ENCODE assay signal across 25 cellular contexts in the genomic region with DNA sequence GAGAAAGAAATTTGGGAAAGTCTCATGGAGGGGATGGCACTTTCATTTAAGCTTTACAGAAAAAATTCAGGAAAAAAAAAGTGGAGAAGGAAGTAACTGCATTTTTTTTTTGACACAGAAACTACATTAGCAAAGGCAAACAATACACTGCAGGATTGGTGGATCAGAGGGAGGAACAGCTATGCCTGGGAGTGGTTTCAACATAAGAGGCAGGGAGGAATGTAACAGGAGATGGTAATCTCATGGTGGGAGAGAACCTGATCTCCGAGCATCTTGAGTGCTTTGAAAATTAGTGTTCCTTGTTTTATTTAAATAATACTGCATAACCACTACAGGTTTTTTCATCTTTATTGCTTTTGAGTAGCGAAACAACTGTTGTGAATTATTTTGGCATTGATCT.
A peak's percentile ranks its signal among the peaks of the same experiment; 100 is the strongest.
DNase-seq lines count a peak whose midpoint lies in the region; ATAC-seq and TF ChIP-seq lines count a peak whose summit lies in the region.
"Had no signal": no experiment of that assay in that cellular context is flagged by ENCODE, and none has a peak within 500 bp of the region (broad histone marks: within the 10 kb centered on the region; RNA-seq: fewer than 3 reads in every experiment).

No MANE protein-coding gene starts in this region.

- TF ChIP-seq CTCF in LNCaP clone FGC (IDR thresholded peaks at IDR 0.05; ENCODE audit: control insufficient read depth, extremely low read depth, insufficient read depth) (no peak), epithelial cell of esophagus (IDR thresholded peaks at IDR 0.05; ENCODE audit: insufficient read depth, low read depth, low read length, missing control alignments) (no peak), left lung (IDR thresholded peaks at IDR 0.05) (no peak), lower leg skin (IDR thresholded peaks at IDR 0.05) (no peak)

- no peak overlapping the region for H3K27ac ChIP-seq in left lung
- H3K27ac ChIP-seq: parathyroid adenoma, right lobe of liver, thyroid gland, WERI-Rb-1 had no signal

- DNase-seq in ELF-1 (ENCODE audit: low read depth, low spot score), result peak; percentile 10
- peak; percentile 89 for DNase-seq in LNCaP clone FGC (ENCODE audit: low read depth)
- peak; percentile 5 for DNase-seq in epithelial cell of esophagus (ENCODE audit: low read depth)
- DNase-seq in left lung, result no peak
- DNase-seq in Right ventricle myocardium inferior (ENCODE audit: missing footprints), result no peak
- DNase-seq in lower leg skin (ENCODE audit: low spot score in 2 of 2), result no peak
- DNase-seq: activated CD4-positive, alpha-beta T cell treated with anti-CD3 and anti-CD28 coated beads, Interleukin-2, amount 10 ng/mL, durations not matched to agents 7 days and 5 days; activated naive CD4-positive, alpha-beta T cell treated with Interleukin-2 at 50 U/mL for 16 hours; activated T-cell treated with anti-CD3 and anti-CD28 coated beads, Interleukin-2, amount 50 U/mL, for 72 hours; amygdala; cortex of kidney; EL; immature natural killer cell; left ventricle myocardium superior; MG63; NCI-H1417 treated with DMSO at 0.1 percent for 48 hours; NCI-H2081 treated with DMSO at 0.1 percent for 48 hours; right lobe of liver; SK-N-SH; stimulated activated naive CD8-positive, alpha-beta T cell treated with anti-CD3 and anti-CD28 coated beads, Interleukin-15, amount 100 ng/mL, for 72 hours; thyroid gland had no signal

- intact Hi-C loops in left lung (cut with DNase I) (no loop called here), Right ventricle myocardium inferior (cut with DNase I) (no loop called here), lower leg skin (cut with DNase I; ENCODE audit: low total_unique reads) (no loop called here)

- 51 to 64% methylated on average over 2 of the region's 2 CpGs for WGBS in lower leg skin, 2 donors

- no peak overlapping the region for H3K4me3 ChIP-seq in LNCaP clone FGC (ENCODE audit: low read depth, low read length)
- no peak overlapping the region for H3K4me3 ChIP-seq in epithelial cell of esophagus (ENCODE audit: low read length)
- H3K4me3 ChIP-seq in left lung, result no peak overlapping the region
- H3K4me3 ChIP-seq in lower leg skin (ENCODE audit: low read depth, poor library complexity, severe bottlenecking), result no peak overlapping the region
- H3K4me3 ChIP-seq: MG63, right lobe of liver, thyroid gland had no signal

- TF ChIP-seq POLR2A in lower leg skin (IDR thresholded peaks at IDR 0.05), result no peak

- ATAC-seq in left lung (peak; percentile 63), Right ventricle myocardium inferior (no peak), GM19467 (IDR thresholded peaks at IDR 0.05; ENCODE audit: unreplicated experiment) (no peak), GM21576 (IDR thresholded peaks at IDR 0.05; ENCODE audit: unreplicated experiment) (no peak)
- ATAC-seq: activated T-cell treated with anti-CD3 and anti-CD28 coated beads, Interleukin-2, amount 50 U/mL, for 72 hours; left ventricle myocardium superior; right lobe of liver; stimulated activated naive CD8-positive, alpha-beta T cell treated with anti-CD3 and anti-CD28 coated beads, Interleukin-15, amount 100 ng/mL, for 72 hours had no signal

- no peaks in the 10 kb centered on the region for H3K4me1 ChIP-seq in left lung
- H3K4me1 ChIP-seq: parathyroid adenoma, right lobe of liver, thyroid gland had no signal

- no peaks in the 10 kb centered on the region for H3K9me3 ChIP-seq in left lung
- H3K9me3 ChIP-seq: MG63, right lobe of liver, SK-N-SH, thyroid gland had no signal

- H3K36me3 ChIP-seq in left lung, result no peaks in the 10 kb centered on the region
- H3K36me3 ChIP-seq: MG63, right lobe of liver, thyroid gland, WERI-Rb-1 had no signal

- H3K27me3 ChIP-seq in left lung, result no peaks in the 10 kb centered on the region
- H3K27me3 ChIP-seq: right lobe of liver, thyroid gland had no signal

Comparison
In these comparisons a context has a peak if more than half of its experiments do, and no peak if none do; other contexts are left out.
1. DNase-seq: peak in ELF-1 (single experiment), LNCaP clone FGC (single experiment) and epithelial cell of esophagus (single experiment); none in left lung (0 of 2), Right ventricle myocardium inferior (single experiment) and lower leg skin (0 of 2).